1 cellular context compared by ENCODE assay signal in genomic region chr1:83791821-83792437, GRCh38.
TF ChIP-seq lines count a peak whose summit lies in the region.

No MANE protein-coding gene starts in this region.

TF ChIP-seq in SK-N-SH, 30 proteins besides CTCF, POLR2A, EP300 and RAD21 (continued from another document):
- TF ChIP-seq, protein P1, sequence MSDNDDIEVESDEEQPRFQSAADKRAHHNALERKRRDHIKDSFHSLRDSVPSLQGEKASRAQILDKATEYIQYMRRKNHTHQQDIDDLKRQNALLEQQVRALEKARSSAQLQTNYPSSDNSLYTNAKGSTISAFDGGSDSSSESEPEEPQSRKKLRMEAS (IDR thresholded peaks at IDR 0.05; ENCODE audit: low read depth) = no peak
- no peak for TF ChIP-seq ELF1 (IDR thresholded peaks at IDR 0.05)
